In the genomic region with DNA sequence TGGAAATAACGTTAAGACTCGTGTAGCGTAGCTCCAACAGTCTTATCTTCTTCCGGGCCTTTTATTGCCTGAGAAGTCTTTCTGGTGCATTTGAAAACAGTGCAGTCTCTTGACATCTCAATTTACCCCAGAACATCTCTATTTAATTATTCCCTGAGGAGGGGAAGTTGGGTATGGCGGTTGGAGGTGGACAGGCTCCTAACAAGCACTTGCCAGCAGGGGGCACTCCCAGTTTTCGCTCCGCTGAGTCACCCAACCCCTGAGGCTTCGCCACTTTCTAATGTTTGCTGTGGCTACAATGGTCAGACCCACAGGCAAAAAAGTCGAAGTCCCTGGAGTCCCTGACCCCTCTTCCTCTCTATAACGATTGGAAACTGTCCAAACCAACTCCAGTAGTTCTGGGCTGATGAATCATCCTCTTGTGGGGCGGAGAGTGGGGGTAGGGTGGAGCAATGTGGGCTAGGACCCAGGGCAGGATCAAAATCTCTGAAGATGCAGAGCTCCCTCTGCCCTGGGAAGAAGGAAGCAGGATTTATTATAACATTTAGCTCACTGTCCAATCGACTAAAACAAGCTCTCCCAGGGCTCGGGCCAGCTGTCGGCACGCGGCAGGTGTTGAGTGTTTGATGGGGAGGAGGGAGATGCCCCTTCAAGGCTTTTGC, we compare ENCODE assay signal across 8 cellular contexts.
DNase-seq lines count a peak whose midpoint lies in the region; ATAC-seq and TF ChIP-seq lines count a peak whose summit lies in the region.

No MANE protein-coding gene starts in this region.

- no peak overlapping the region for H3K4me3 ChIP-seq in gastroesophageal sphincter

- no peak for TF ChIP-seq EP300 in gastroesophageal sphincter (IDR thresholded peaks at IDR 0.05)

- H3K36me3 ChIP-seq in gastroesophageal sphincter, result no peaks in the 10 kb centered on the region

- peaks cover 0 to 18% (median 0%) of the 10 kb centered on the region in 3 donors for H3K4me1 ChIP-seq in gastroesophageal sphincter

- H3K36me3 Mint-ChIP-seq in activated CD8-positive, alpha-beta memory T cell treated with anti-CD3 and anti-CD28 coated beads, Interleukin-2, amount 10 ng/mL, durations not matched to agents 7 days and 5 days, result no peaks in the 10 kb centered on the region
- H3K36me3 Mint-ChIP-seq in stimulated activated memory B cell treated with anti-CD40 and anti-IgM and Interleukin-4, amounts not matched to agents 10 μg/mL and 1 μg/mL and 100 μg/mL, for 72 hours, result no peaks in the 10 kb centered on the region

- CTCF ChIA-PET in activated CD8-positive, alpha-beta memory T cell treated with anti-CD3 and anti-CD28 coated beads, Interleukin-2, amount 10 ng/mL, durations not matched to agents 7 days and 5 days (lab: Charles Lee), result no interaction called here

- no peak for TF ChIP-seq POLR2A in gastroesophageal sphincter (IDR thresholded peaks at IDR 0.05)

- H3K27me3 Mint-ChIP-seq in activated CD8-positive, alpha-beta memory T cell treated with anti-CD3 and anti-CD28 coated beads, Interleukin-2, amount 10 ng/mL, durations not matched to agents 7 days and 5 days, result no peaks in the 10 kb centered on the region
- peaks cover 9% of the 10 kb centered on the region for H3K27me3 Mint-ChIP-seq in stimulated activated memory B cell treated with anti-CD40 and anti-IgM and Interleukin-4, amounts not matched to agents 10 μg/mL and 1 μg/mL and 100 μg/mL, for 72 hours

- no peaks in the 10 kb centered on the region for H3K9me3 ChIP-seq in gastroesophageal sphincter

- H3K9me3 Mint-ChIP-seq in activated CD8-positive, alpha-beta memory T cell treated with anti-CD3 and anti-CD28 coated beads, Interleukin-2, amount 10 ng/mL, durations not matched to agents 7 days and 5 days (ENCODE audit: low read depth), result no peaks in the 10 kb centered on the region
- H3K9me3 Mint-ChIP-seq in stimulated activated memory B cell treated with anti-CD40 and anti-IgM and Interleukin-4, amounts not matched to agents 10 μg/mL and 1 μg/mL and 100 μg/mL, for 72 hours, result no peaks in the 10 kb centered on the region

- intact Hi-C loops in posterior cingulate gyrus (cut with DNase I), result loop anchor here (1.0 kb wide), 1 partner anchor 99 kb away; no protein-coding TSS in a partner anchor

- no peak for ATAC-seq in activated CD8-positive, alpha-beta memory T cell treated with anti-CD3 and anti-CD28 coated beads, Interleukin-2, amount 10 ng/mL, durations not matched to agents 7 days and 5 days
- ATAC-seq in gastroesophageal sphincter, result peak; percentile 74
- no peak for ATAC-seq in stimulated activated memory B cell treated with anti-CD40 and anti-IgM and Interleukin-4, amounts not matched to agents 10 μg/mL and 1 μg/mL and 100 μg/mL, for 72 hours

- TF ChIP-seq CTCF in gastroesophageal sphincter (IDR thresholded peaks at IDR 0.05), result peak; percentile 51 to 69 (median 60)

- WGBS in gastroesophageal sphincter (ENCODE audit: low coverage in 1 of 2), 2 donors, result 27 to 50% methylated on average over 6 to 12 of the region's 16 CpGs

- no peak overlapping the region for H3K4me3 Mint-ChIP-seq in activated CD8-positive, alpha-beta memory T cell treated with anti-CD3 and anti-CD28 coated beads, Interleukin-2, amount 10 ng/mL, durations not matched to agents 7 days and 5 days
- no peak overlapping the region for H3K4me3 Mint-ChIP-seq in stimulated activated memory B cell treated with anti-CD40 and anti-IgM and Interleukin-4, amounts not matched to agents 10 μg/mL and 1 μg/mL and 100 μg/mL, for 72 hours

- no peaks in the 10 kb centered on the region for H3K27me3 ChIP-seq in gastroesophageal sphincter

- peaks cover 1% of the 10 kb centered on the region for H3K4me1 Mint-ChIP-seq in activated CD8-positive, alpha-beta memory T cell treated with anti-CD3 and anti-CD28 coated beads, Interleukin-2, amount 10 ng/mL, durations not matched to agents 7 days and 5 days
- no peaks in the 10 kb centered on the region for H3K4me1 Mint-ChIP-seq in stimulated activated memory B cell treated with anti-CD40 and anti-IgM and Interleukin-4, amounts not matched to agents 10 μg/mL and 1 μg/mL and 100 μg/mL, for 72 hours

- H3K27ac ChIP-seq in gastroesophageal sphincter, result peak overlapping the region in 2 of 4 donors; percentile 19 to 57

- DNase-seq in activated CD8-positive, alpha-beta memory T cell treated with anti-CD3 and anti-CD28 coated beads, Interleukin-2, amount 50 U/mL, for 48 hours, result peak; percentile 53
- DNase-seq in activated CD8-positive, alpha-beta memory T cell treated with anti-CD3 and anti-CD28 coated beads, Interleukin-2, amount 10 ng/mL, durations not matched to agents 7 days and 5 days, result no peak
- DNase-seq in HuH-7 (ENCODE audit: low spot score), result peak; percentile 23
- DNase-seq in SK-N-DZ (ENCODE audit: low spot score), result peak; percentile 5
- DNase-seq in posterior cingulate gyrus, result peak; percentile 31 to 92 (median 72)
- DNase-seq in GF-D8 (lab: John Stamatoyannopoulos, UW), result no peak

- no peak overlapping the region for H3K27ac Mint-ChIP-seq in activated CD8-positive, alpha-beta memory T cell treated with anti-CD3 and anti-CD28 coated beads, Interleukin-2, amount 10 ng/mL, durations not matched to agents 7 days and 5 days
- H3K27ac Mint-ChIP-seq in stimulated activated memory B cell treated with anti-CD40 and anti-IgM and Interleukin-4, amounts not matched to agents 10 μg/mL and 1 μg/mL and 100 μg/mL, for 72 hours, result no peak overlapping the region

Comparison
In these comparisons a context has a peak if more than half of its experiments do, and no peak if none do; other contexts are left out.
1. DNase-seq: peak in activated CD8-positive, alpha-beta memory T cell treated with anti-CD3 and anti-CD28 coated beads, Interleukin-2, amount 50 U/mL, for 48 hours (single experiment), HuH-7 (single experiment), SK-N-DZ (single experiment) and posterior cingulate gyrus (10 of 10); none in activated CD8-positive, alpha-beta memory T cell treated with anti-CD3 and anti-CD28 coated beads, Interleukin-2, amount 10 ng/mL, durations not matched to agents 7 days and 5 days (single experiment) and GF-D8 (single experiment).